ENCODE assay signal across 21 cellular contexts in the genomic region with DNA sequence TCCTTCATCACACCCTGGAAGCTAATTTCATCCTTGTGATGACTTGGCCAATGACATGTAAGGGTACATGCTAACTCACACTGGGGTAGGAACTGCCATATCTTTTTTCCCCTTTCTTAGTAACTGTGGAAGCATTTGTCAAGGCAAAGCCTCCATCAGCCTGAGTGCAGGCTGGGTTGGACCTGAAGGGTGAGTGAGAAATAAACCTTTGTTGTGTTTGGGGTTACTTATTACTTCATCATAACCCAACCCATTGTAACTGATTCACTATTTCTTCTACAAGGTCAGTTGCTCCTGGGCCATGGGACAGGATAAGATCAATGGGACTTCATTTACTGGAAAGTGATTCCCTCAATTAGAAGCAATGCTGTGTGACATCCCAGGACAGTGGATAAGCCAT.
DNase-seq lines count a peak whose midpoint lies in the region; ATAC-seq, FAIRE-seq and TF ChIP-seq lines count a peak whose summit lies in the region.
"Had no signal": no experiment of that assay in that cellular context is flagged by ENCODE, and none has a peak within 500 bp of the region (broad histone marks: within the 10 kb centered on the region; RNA-seq: fewer than 3 reads in every experiment).

No MANE protein-coding gene starts in this region.

- TF ChIP-seq CTCF in SK-N-SH (IDR thresholded peaks at IDR 0.05) = no peak
- no peak for TF ChIP-seq CTCF in epithelial cell of proximal tubule (conservative IDR thresholded peaks at IDR 0.05; ENCODE audit: low read depth, low read length)
- no peak for TF ChIP-seq CTCF in osteoblast (IDR thresholded peaks at IDR 0.05; ENCODE audit: extremely low read depth, low read depth, low read length)

- H3K9ac ChIP-seq in SK-N-SH = no peak overlapping the region

- no peak for FAIRE-seq in GM12892 (lab: Jason Lieb, UNC)
- FAIRE-seq: H1, K562 had no signal

- no peak for TF ChIP-seq RAD21 in SK-N-SH (IDR thresholded peaks at IDR 0.05; ENCODE audit: low read length)

- H3F3A ChIP-seq in SK-N-SH (replicated peaks; ENCODE audit: insufficient read depth) = peaks cover 9% of the 10 kb centered on the region

- H4K20me1 ChIP-seq in SK-N-SH (ENCODE audit: insufficient read depth) (no peaks in the 10 kb centered on the region), osteoblast (ENCODE audit: insufficient read depth, low read length) (no peaks in the 10 kb centered on the region)

- H3K27me3 ChIP-seq in SK-N-SH (ENCODE audit: insufficient read depth) (no peaks in the 10 kb centered on the region), osteoblast (ENCODE audit: insufficient read depth, low read length) (no peaks in the 10 kb centered on the region)
- H3K27me3 ChIP-seq: BE2C had no signal

- peaks cover 4 to 11% of the 10 kb centered on the region in 2 experiments; a peak in 3 of 4 replicates for H3K4me1 ChIP-seq in SK-N-SH (ENCODE audit: control insufficient read depth in 1 of 2, insufficient read depth in 2 of 2, low read depth in 1 of 2, low read length in 1 of 2)
- H3K4me1 ChIP-seq in osteoblast (ENCODE audit: insufficient read depth, low read length) = peaks cover 44% of the 10 kb centered on the region

- no peaks in the 10 kb centered on the region for H3K79me2 ChIP-seq in SK-N-SH (ENCODE audit: insufficient read depth)
- H3K79me2 ChIP-seq in osteoblast (ENCODE audit: insufficient read depth, low read length) = no peaks in the 10 kb centered on the region

- no peak overlapping the region for H3K4me3 ChIP-seq in SK-N-SH (ENCODE audit: low read depth in 2 of 2, low read length in 1 of 2)
- H3K4me3 ChIP-seq in epithelial cell of proximal tubule (ENCODE audit: low read depth, low read length) = no peak overlapping the region
- H3K4me3 ChIP-seq in osteoblast (ENCODE audit: insufficient read depth, low read length) = no peak overlapping the region
- H3K4me3 ChIP-seq: K562 had no signal

- H3K36me3 ChIP-seq in SK-N-SH (replicated peaks in 1 of 2; ENCODE audit: control insufficient read depth in 1 of 2, insufficient read depth in 2 of 2, low read length in 1 of 2) (no peaks in the 10 kb centered on the region), osteoblast (ENCODE audit: insufficient read depth, low read length) (no peaks in the 10 kb centered on the region)
- H3K36me3 ChIP-seq: BE2C had no signal

- POLR2A ChIA-PET in SK-N-SH (lab: Yijun Ruan, JAX) = no interaction called here

- H3K9me3 ChIP-seq in SK-N-SH = no peaks in the 10 kb centered on the region
- H3K9me3 ChIP-seq in osteoblast (ENCODE audit: low read depth, low read length) = no peaks in the 10 kb centered on the region

- TF ChIP-seq POLR2A in GM12892 (IDR thresholded peaks at IDR 0.05; ENCODE audit: low read depth, low read length) = no peak

- CTCF ChIA-PET in SK-N-SH (lab: Yijun Ruan, JAX) = no interaction called here

- no peak for TF ChIP-seq EP300 in SK-N-SH (IDR thresholded peaks at IDR 0.05; ENCODE audit: borderline replicate concordance in 1 of 2, low read depth in 1 of 2, low read length in 1 of 2)

- H3K27ac ChIP-seq in SK-N-SH (ENCODE audit: low read depth in 2 of 2, low read length in 1 of 2) (peak overlapping the region in 1 of 2 experiments; percentile 87; a peak in 2 of 4 replicates), osteoblast (ENCODE audit: low read depth, low read length) (peak overlapping the region; percentile 86)
- H3K27ac ChIP-seq: 22Rv1 had no signal

- H2AFZ ChIP-seq in SK-N-SH (ENCODE audit: low read depth) (no peak overlapping the region), osteoblast (ENCODE audit: low read length) (no peak overlapping the region)

- DNase-seq in SK-N-SH (no peak), epithelial cell of proximal tubule (ENCODE audit: low read depth) (peak; percentile 68), osteoblast (ENCODE audit: insufficient read length, low spot score, missing footprints) (no peak), GM12892 (ENCODE audit: insufficient read length) (no peak), NCI-H82 (lab: John Stamatoyannopoulos, UW) (no peak), NCI-H748 treated with DMSO at 0.1 percent for 48 hours (lab: John Stamatoyannopoulos, UW) (no peak), NCI-H1417 treated with DMSO at 0.1 percent for 48 hours (lab: John Stamatoyannopoulos, UW) (no peak)
- DNase-seq: BE2C; Calu3; CD4-positive, alpha-beta T cell; GF-D8; NCI-H187; NCI-H2107; NCI-H2227 treated with DMSO at 0.1 percent for 48 hours; NCI-H510A treated with DMSO at 0.1 percent for 48 hours; RPMI8226; SIG-M5 had no signal

- ATAC-seq in SK-N-SH treated with all-trans-retinoic acid at 6 μM for 48 hours = no peak
- ATAC-seq: K562 had no signal

- peak overlapping the region; percentile 0; the same call in 1 of the 2 replicates for H3K4me2 ChIP-seq in SK-N-SH
- H3K4me2 ChIP-seq in osteoblast (ENCODE audit: insufficient read depth, low read length) = no peak overlapping the region

- no peaks in the 10 kb centered on the region for H3K9me2 ChIP-seq in SK-N-SH

TF ChIP-seq in SK-N-SH, 30 proteins besides CTCF, POLR2A, EP300 and RAD21:
- TF ChIP-seq ELF1 (IDR thresholded peaks at IDR 0.05) (no peak), FOXM1 (IDR thresholded peaks at IDR 0.05; ENCODE audit: low read depth) (no peak), NRF1 (IDR thresholded peaks at IDR 0.05; ENCODE audit: low read depth, low read length) (no peak), SMC3 (IDR thresholded peaks at IDR 0.05; ENCODE audit: low read depth, low read length) (no peak), JUND (IDR thresholded peaks at IDR 0.05) (no peak), EZH2phosphoT487 (IDR thresholded peaks at IDR 0.05; ENCODE audit: borderline replicate concordance, low read depth) (no peak), FOSL2 (IDR thresholded peaks at IDR 0.05; ENCODE audit: borderline replicate concordance, low read depth) (no peak), TAF1 (IDR thresholded peaks at IDR 0.05; ENCODE audit: borderline replicate concordance, low read depth, low read length) (no peak)
- TF ChIP-seq, protein P1, sequence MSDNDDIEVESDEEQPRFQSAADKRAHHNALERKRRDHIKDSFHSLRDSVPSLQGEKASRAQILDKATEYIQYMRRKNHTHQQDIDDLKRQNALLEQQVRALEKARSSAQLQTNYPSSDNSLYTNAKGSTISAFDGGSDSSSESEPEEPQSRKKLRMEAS (IDR thresholded peaks at IDR 0.05; ENCODE audit: low read depth) = no peak

TF ChIP-seq in SK-N-SH treated with all-trans-retinoic acid at 6 μM for 48 hours, 23 proteins besides CTCF, POLR2A, EP300 and RAD21:
- TF ChIP-seq, protein P2, sequence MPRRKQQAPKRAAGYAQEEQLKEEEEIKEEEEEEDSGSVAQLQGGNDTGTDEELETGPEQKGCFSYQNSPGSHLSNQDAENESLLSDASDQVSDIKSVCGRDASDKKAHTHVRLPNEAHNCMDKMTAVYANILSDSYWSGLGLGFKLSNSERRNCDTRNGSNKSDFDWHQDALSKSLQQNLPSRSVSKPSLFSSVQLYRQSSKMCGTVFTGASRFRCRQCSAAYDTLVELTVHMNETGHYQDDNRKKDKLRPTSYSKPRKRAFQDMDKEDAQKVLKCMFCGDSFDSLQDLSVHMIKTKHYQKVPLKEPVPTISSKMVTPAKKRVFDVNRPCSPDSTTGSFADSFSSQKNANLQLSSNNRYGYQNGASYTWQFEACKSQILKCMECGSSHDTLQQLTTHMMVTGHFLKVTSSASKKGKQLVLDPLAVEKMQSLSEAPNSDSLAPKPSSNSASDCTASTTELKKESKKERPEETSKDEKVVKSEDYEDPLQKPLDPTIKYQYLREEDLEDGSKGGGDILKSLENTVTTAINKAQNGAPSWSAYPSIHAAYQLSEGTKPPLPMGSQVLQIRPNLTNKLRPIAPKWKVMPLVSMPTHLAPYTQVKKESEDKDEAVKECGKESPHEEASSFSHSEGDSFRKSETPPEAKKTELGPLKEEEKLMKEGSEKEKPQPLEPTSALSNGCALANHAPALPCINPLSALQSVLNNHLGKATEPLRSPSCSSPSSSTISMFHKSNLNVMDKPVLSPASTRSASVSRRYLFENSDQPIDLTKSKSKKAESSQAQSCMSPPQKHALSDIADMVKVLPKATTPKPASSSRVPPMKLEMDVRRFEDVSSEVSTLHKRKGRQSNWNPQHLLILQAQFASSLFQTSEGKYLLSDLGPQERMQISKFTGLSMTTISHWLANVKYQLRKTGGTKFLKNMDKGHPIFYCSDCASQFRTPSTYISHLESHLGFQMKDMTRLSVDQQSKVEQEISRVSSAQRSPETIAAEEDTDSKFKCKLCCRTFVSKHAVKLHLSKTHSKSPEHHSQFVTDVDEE (CRISPR knock-in tag; IDR thresholded peaks at IDR 0.05) = no peak
- TF ChIP-seq, protein P3, sequence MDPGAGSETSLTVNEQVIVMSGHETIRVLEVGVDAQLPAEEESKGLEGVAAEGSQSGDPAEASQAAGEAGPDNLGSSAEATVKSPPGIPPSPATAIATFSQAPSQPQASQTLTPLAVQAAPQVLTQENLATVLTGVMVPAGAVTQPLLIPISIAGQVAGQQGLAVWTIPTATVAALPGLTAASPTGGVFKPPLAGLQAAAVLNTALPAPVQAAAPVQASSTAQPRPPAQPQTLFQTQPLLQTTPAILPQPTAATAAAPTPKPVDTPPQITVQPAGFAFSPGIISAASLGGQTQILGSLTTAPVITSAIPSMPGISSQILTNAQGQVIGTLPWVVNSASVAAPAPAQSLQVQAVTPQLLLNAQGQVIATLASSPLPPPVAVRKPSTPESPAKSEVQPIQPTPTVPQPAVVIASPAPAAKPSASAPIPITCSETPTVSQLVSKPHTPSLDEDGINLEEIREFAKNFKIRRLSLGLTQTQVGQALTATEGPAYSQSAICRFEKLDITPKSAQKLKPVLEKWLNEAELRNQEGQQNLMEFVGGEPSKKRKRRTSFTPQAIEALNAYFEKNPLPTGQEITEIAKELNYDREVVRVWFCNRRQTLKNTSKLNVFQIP (CRISPR knock-in tag; IDR thresholded peaks at IDR 0.05; ENCODE audit: borderline replicate concordance, low read depth) = no peak
- TF ChIP-seq TCF4 (CRISPR knock-in tag; IDR thresholded peaks at IDR 0.05; ENCODE audit: borderline replicate concordance) (no peak), SNAI2 (CRISPR knock-in tag; IDR thresholded peaks at IDR 0.05) (no peak), PPARA (CRISPR knock-in tag; IDR thresholded peaks at IDR 0.05; ENCODE audit: borderline replicate concordance) (no peak), ZFP3 (CRISPR knock-in tag; IDR thresholded peaks at IDR 0.05) (no peak), ZC3H10 (CRISPR knock-in tag; IDR thresholded peaks at IDR 0.05) (no peak), ZNF70 (CRISPR knock-in tag; IDR thresholded peaks at IDR 0.05) (no peak)
- TF ChIP-seq, protein P4, sequence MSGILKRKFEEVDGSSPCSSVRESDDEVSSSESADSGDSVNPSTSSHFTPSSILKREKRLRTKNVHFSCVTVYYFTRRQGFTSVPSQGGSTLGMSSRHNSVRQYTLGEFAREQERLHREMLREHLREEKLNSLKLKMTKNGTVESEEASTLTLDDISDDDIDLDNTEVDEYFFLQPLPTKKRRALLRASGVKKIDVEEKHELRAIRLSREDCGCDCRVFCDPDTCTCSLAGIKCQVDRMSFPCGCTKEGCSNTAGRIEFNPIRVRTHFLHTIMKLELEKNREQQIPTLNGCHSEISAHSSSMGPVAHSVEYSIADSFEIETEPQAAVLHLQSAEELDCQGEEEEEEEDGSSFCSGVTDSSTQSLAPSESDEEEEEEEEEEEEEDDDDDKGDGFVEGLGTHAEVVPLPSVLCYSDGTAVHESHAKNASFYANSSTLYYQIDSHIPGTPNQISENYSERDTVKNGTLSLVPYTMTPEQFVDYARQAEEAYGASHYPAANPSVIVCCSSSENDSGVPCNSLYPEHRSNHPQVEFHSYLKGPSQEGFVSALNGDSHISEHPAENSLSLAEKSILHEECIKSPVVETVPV (CRISPR knock-in tag; IDR thresholded peaks at IDR 0.05) = no peak
